In the genomic region with DNA sequence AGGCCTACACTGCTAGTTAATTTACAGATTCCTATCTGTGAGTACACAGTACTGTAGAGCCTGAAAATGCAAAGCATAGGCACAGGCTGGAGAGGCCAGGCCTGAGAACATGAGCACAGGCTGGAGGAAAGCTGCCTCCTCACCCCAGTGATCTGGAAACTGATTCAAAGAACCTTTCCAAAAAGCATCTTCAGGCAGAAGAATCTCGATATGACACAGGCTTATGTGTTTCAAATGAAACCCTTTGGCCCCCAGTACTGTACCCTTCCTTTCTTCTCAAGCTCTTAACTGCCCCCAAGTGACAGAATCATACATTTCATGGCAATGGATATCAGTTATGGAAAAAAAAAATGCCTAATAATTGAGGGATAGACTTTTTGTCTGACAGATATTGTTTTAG, we compare ENCODE assay signal across 12 cellular contexts.
DNase-seq lines count a peak whose midpoint lies in the region; ATAC-seq and TF ChIP-seq lines count a peak whose summit lies in the region.
"Had no signal": no experiment of that assay in that cellular context is flagged by ENCODE, and none has a peak within 500 bp of the region (broad histone marks: within the 10 kb centered on the region; RNA-seq: fewer than 3 reads in every experiment).

No MANE protein-coding gene starts in this region.

- H3K56ac ChIP-seq in mesendoderm (ENCODE audit: low read length) = no peak overlapping the region

- H4K8ac ChIP-seq in mesendoderm (ENCODE audit: low read depth, low read length) = no peak overlapping the region

- H3K9me3 ChIP-seq in right cardiac atrium (ENCODE audit: control insufficient read depth, low read length) (no peaks in the 10 kb centered on the region), uterus (no peaks in the 10 kb centered on the region)
- H3K9me3 ChIP-seq: right lobe of liver had no signal

- no peaks in the 10 kb centered on the region for H3K4me1 Mint-ChIP-seq in WTC11

- H3K9me3 Mint-ChIP-seq in WTC11 = no peaks in the 10 kb centered on the region

- TF ChIP-seq POLR2A in uterus (IDR thresholded peaks at IDR 0.05) = no peak

- H3K9ac ChIP-seq in mesendoderm (ENCODE audit: low read length) = no peak overlapping the region

- H3K4me3 ChIP-seq in mesendoderm (ENCODE audit: low read length) (no peak overlapping the region), right cardiac atrium (ENCODE audit: low read length) (no peak overlapping the region), uterus (no peak overlapping the region)
- H3K4me3 ChIP-seq: right lobe of liver had no signal

- in situ Hi-C loops in G401 (cut with HindIII; ENCODE audit: low sequenced_read_pairs) = no loop called here

- no peak overlapping the region for H4K5ac ChIP-seq in mesendoderm (ENCODE audit: low read length)

- H3K27me3 Mint-ChIP-seq in WTC11 (ENCODE audit: low read depth) = no peaks in the 10 kb centered on the region

- no peak overlapping the region for H3K4me2 ChIP-seq in mesendoderm (ENCODE audit: low read length)

- CTCF ChIA-PET in WTC11 (lab: Charles Lee) = interaction anchor here (0.6 kb wide), 1 partner anchor 55 kb away, joined by 4 read pairs; no protein-coding TSS in a partner anchor

- H3K79me1 ChIP-seq in mesendoderm (ENCODE audit: low read length) = no peaks in the 10 kb centered on the region

- no peak overlapping the region for H2BK5ac ChIP-seq in mesendoderm (ENCODE audit: low read length)

- no peak overlapping the region for H3K27ac ChIP-seq in mesendoderm (ENCODE audit: low read depth, low read length)
- no peak overlapping the region for H3K27ac ChIP-seq in right cardiac atrium (ENCODE audit: low read length)
- no peak overlapping the region for H3K27ac ChIP-seq in uterus
- H3K27ac ChIP-seq: right lobe of liver had no signal

- H3K18ac ChIP-seq in mesendoderm (ENCODE audit: low read length) = no peak overlapping the region

- H3K27ac Mint-ChIP-seq in WTC11 = no peak overlapping the region
- H3K27ac Mint-ChIP-seq: activated T-cell treated with anti-CD3 and anti-CD28 coated beads, Interleukin-2, amount 50 U/mL, for 72 hours had no signal

- peak; percentile 22; the same call in 1 of the 2 replicates for TF ChIP-seq CTCF in WTC11 (IDR thresholded peaks at IDR 0.05)
- no peak for TF ChIP-seq CTCF in uterus (IDR thresholded peaks at IDR 0.05)

- no peaks in the 10 kb centered on the region for H3K4me1 ChIP-seq in mesendoderm (ENCODE audit: control insufficient read depth, low read depth, low read length)
- no peaks in the 10 kb centered on the region for H3K4me1 ChIP-seq in right cardiac atrium (ENCODE audit: control insufficient read depth, insufficient read depth, low read length)
- H3K4me1 ChIP-seq in uterus = no peaks in the 10 kb centered on the region
- H3K4me1 ChIP-seq: right lobe of liver had no signal

- POLR2A ChIA-PET in WTC11 (lab: Charles Lee) = no interaction called here

- H3K27me3 ChIP-seq in mesendoderm (ENCODE audit: insufficient read depth, low read length, poor library complexity) (no peaks in the 10 kb centered on the region), right cardiac atrium (ENCODE audit: control insufficient read depth, insufficient read depth) (no peaks in the 10 kb centered on the region), uterus (no peaks in the 10 kb centered on the region)
- H3K27me3 ChIP-seq: right lobe of liver had no signal

- H3K79me2 ChIP-seq in mesendoderm (ENCODE audit: control insufficient read depth, insufficient read depth, low read length) = no peaks in the 10 kb centered on the region

- no peak overlapping the region for H2AK5ac ChIP-seq in mesendoderm (ENCODE audit: low read length)

- DNase-seq in G401 (ENCODE audit: low spot score) (peak; percentile 66), LHCN-M2 (ENCODE audit: low read depth) (peak; percentile 3), WTC11 (ENCODE audit: low spot score) (no peak), mesendoderm (peak; percentile 18), right cardiac atrium (no peak), uterus (no peak)
- DNase-seq: activated T-cell treated with anti-CD3 and anti-CD28 coated beads, Interleukin-2, amount 50 U/mL, for 72 hours; caudate nucleus; foreskin melanocyte; right lobe of liver had no signal

- H3K4ac ChIP-seq in mesendoderm (ENCODE audit: low read depth, low read length) = no peak overlapping the region

- H2BK120ac ChIP-seq in mesendoderm (ENCODE audit: low read depth, low read length) = no peak overlapping the region

- H3K4me3 Mint-ChIP-seq in WTC11 = no peak overlapping the region
- H3K4me3 Mint-ChIP-seq: activated T-cell treated with anti-CD3 and anti-CD28 coated beads, Interleukin-2, amount 50 U/mL, for 72 hours had no signal

- H3K23ac ChIP-seq in mesendoderm (ENCODE audit: low read length) = no peak overlapping the region

- intact Hi-C loops in right cardiac atrium (cut with DNase I) (no loop called here), uterus (cut with DNase I; ENCODE audit: low total_unique reads) (no loop called here)

- no peak overlapping the region for H2BK15ac ChIP-seq in mesendoderm (replicated peaks; ENCODE audit: low read depth)

- H3K36me3 ChIP-seq in mesendoderm (ENCODE audit: control insufficient read depth, insufficient read depth, low read length) (no peaks in the 10 kb centered on the region), uterus (no peaks in the 10 kb centered on the region)
- H3K36me3 ChIP-seq: right lobe of liver had no signal

- ATAC-seq in WTC11 (peak; percentile 74), HG02623 (IDR thresholded peaks at IDR 0.05; ENCODE audit: unreplicated experiment) (no peak), right cardiac atrium (no peak), GM18502 (IDR thresholded peaks at IDR 0.05; ENCODE audit: poor library complexity, unreplicated experiment) (no peak)

- H3K36me3 Mint-ChIP-seq in WTC11 = no peaks in the 10 kb centered on the region

- no CpG with 5 or more reads among the region's 1 CpG for WGBS in mesendoderm (ENCODE audit: extremely low coverage, insufficient coverage, low lambda C conversion rate)
- 44% methylated on average over 1 of the region's 1 CpG for WGBS in right cardiac atrium

TF ChIP-seq in WTC11, 78 proteins besides CTCF, POLR2A, EP300 and RAD21 (continues in another document):
- TF ChIP-seq ZNF317 (CRISPR knock-in tag; IDR thresholded peaks at IDR 0.05; ENCODE audit: borderline replicate concordance, low read depth) (no peak), SOX15 (CRISPR knock-in tag; IDR thresholded peaks at IDR 0.05) (no peak), HMGA2 (CRISPR knock-in tag; IDR thresholded peaks at IDR 0.05) (no peak), ZNF219 (CRISPR knock-in tag; IDR thresholded peaks at IDR 0.05; ENCODE audit: borderline replicate concordance) (no peak), ATF2 (CRISPR knock-in tag; IDR thresholded peaks at IDR 0.05; ENCODE audit: borderline replicate concordance, low read depth) (no peak), E2F5 (CRISPR knock-in tag; IDR thresholded peaks at IDR 0.05) (no peak), NR3C1 (CRISPR knock-in tag; conservative IDR thresholded peaks at IDR 0.05; ENCODE audit: low read depth) (no peak), ZNF512 (CRISPR knock-in tag; IDR thresholded peaks at IDR 0.05; ENCODE audit: borderline replicate concordance) (no peak), ZNF232 (CRISPR knock-in tag; IDR thresholded peaks at IDR 0.05) (no peak), SP1 (CRISPR knock-in tag; conservative IDR thresholded peaks at IDR 0.05) (no peak), PRRX2 (CRISPR knock-in tag; IDR thresholded peaks at IDR 0.05) (no peak), PREB (CRISPR knock-in tag; IDR thresholded peaks at IDR 0.05; ENCODE audit: borderline replicate concordance) (no peak)
- TF ChIP-seq, protein P1, sequence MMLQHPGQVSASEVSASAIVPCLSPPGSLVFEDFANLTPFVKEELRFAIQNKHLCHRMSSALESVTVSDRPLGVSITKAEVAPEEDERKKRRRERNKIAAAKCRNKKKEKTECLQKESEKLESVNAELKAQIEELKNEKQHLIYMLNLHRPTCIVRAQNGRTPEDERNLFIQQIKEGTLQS (CRISPR knock-in tag; conservative IDR thresholded peaks at IDR 0.05) = no peak

Comparison
In these comparisons a context has a peak if more than half of its experiments do, and no peak if none do; other contexts are left out.
1. DNase-seq: peak in G401 (single experiment), LHCN-M2 (single experiment) and mesendoderm (single experiment); none in WTC11 (single experiment), right cardiac atrium (0 of 3) and uterus (0 of 2).